8 cellular contexts compared by ENCODE assay signal in genomic region chr7:2894118-2894940, GRCh38. TPM values are rescaled to one million over a fixed set of nuclear protein-coding genes. Genes with fewer than 3 reads are reported as not detected.
DNase-seq lines count a peak whose midpoint lies in the region; ATAC-seq and TF ChIP-seq lines count a peak whose summit lies in the region.

No MANE protein-coding gene starts in this region.

- TF ChIP-seq CTCF in RWPE2 (IDR thresholded peaks at IDR 0.05; ENCODE audit: poor library complexity, severe bottlenecking) (no peak), upper lobe of right lung (IDR thresholded peaks at IDR 0.05) (no peak), sigmoid colon (IDR thresholded peaks at IDR 0.05) (no peak), esophagus squamous epithelium (IDR thresholded peaks at IDR 0.05) (no peak)

- H3K9me3 ChIP-seq in RWPE2 (ENCODE audit: severe bottlenecking), result no peaks in the 10 kb centered on the region
- H3K9me3 ChIP-seq in upper lobe of right lung, result no peaks in the 10 kb centered on the region
- peaks cover 0 to 4% (median 0%) of the 10 kb centered on the region in 4 donors for H3K9me3 ChIP-seq in sigmoid colon
- peaks cover 0 to 6% (median 0%) of the 10 kb centered on the region in 3 donors for H3K9me3 ChIP-seq in esophagus squamous epithelium

- H3K27me3 ChIP-seq in RWPE2 (ENCODE audit: insufficient read depth, poor library complexity, severe bottlenecking) (no peaks in the 10 kb centered on the region), upper lobe of right lung (peaks cover 4% of the 10 kb centered on the region), sigmoid colon (peaks cover 0 to 11% (median 0%) of the 10 kb centered on the region in 3 donors), esophagus squamous epithelium (peaks cover 0 to 53% (median 0%) of the 10 kb centered on the region in 4 donors)

- H3K36me3 ChIP-seq in RWPE2 (ENCODE audit: low read depth), result no peaks in the 10 kb centered on the region
- H3K36me3 ChIP-seq in upper lobe of right lung, result no peaks in the 10 kb centered on the region
- H3K36me3 ChIP-seq in sigmoid colon, result no peaks in the 10 kb centered on the region
- no peaks in the 10 kb centered on the region for H3K36me3 ChIP-seq in esophagus squamous epithelium

- peak; percentile 64 for ATAC-seq in GM18868 (IDR thresholded peaks at IDR 0.05; ENCODE audit: unreplicated experiment)
- ATAC-seq in HG02763 (IDR thresholded peaks at IDR 0.05; ENCODE audit: unreplicated experiment), result peak; percentile 80
- peak; percentile 44; the same call in 1 of the 3 replicates for ATAC-seq in RWPE2 (ENCODE audit: low read depth)
- ATAC-seq in upper lobe of right lung, result peak; percentile 32

- no peak for TF ChIP-seq EP300 in sigmoid colon (IDR thresholded peaks at IDR 0.05)

- 25 to 27% methylated on average over 17 of the region's 17 CpGs for WGBS in sigmoid colon, 2 donors
- WGBS in esophagus squamous epithelium, 2 donors, result 54 to 67% methylated on average over 9 to 13 of the region's 17 CpGs

- TF ChIP-seq POLR2A in sigmoid colon (IDR thresholded peaks at IDR 0.05) (no peak), esophagus squamous epithelium (IDR thresholded peaks at IDR 0.05) (no peak)

- H3K27ac ChIP-seq in RWPE2 (ENCODE audit: poor library complexity, severe bottlenecking), result no peak overlapping the region
- no peak overlapping the region for H3K27ac ChIP-seq in upper lobe of right lung
- H3K27ac ChIP-seq in sigmoid colon, result no peak overlapping the region
- peak overlapping the region in 1 of 4 donors; percentile 17 for H3K27ac ChIP-seq in esophagus squamous epithelium

- intact Hi-C loops in upper lobe of right lung (cut with DNase I) (no loop called here), sigmoid colon (cut with DNase I) (no loop called here), esophagus squamous epithelium (cut with DNase I) (no loop called here)

- H3K4me1 ChIP-seq in RWPE2 (ENCODE audit: insufficient read depth, poor library complexity, severe bottlenecking) (no peaks in the 10 kb centered on the region), upper lobe of right lung (no peaks in the 10 kb centered on the region), sigmoid colon (no peaks in the 10 kb centered on the region), esophagus squamous epithelium (no peaks in the 10 kb centered on the region)

- DNase-seq in RWPE2 (ENCODE audit: low spot score) (no peak), upper lobe of right lung (no peak), NCI-H1436 treated with DMSO at 0.1 percent for 48 hours (lab: John Stamatoyannopoulos, UW) (no peak), sigmoid colon (no peak), esophagus squamous epithelium (lab: John Stamatoyannopoulos, UW) (no peak)
- peak; percentile 28 for DNase-seq in central memory CD4-positive, alpha-beta T cell

- H3K4me3 ChIP-seq in RWPE2 (ENCODE audit: severe bottlenecking), result no peak overlapping the region
- H3K4me3 ChIP-seq in upper lobe of right lung, result no peak overlapping the region
- H3K4me3 ChIP-seq in sigmoid colon, result no peak overlapping the region
- peak overlapping the region in 1 of 4 donors; percentile 8 for H3K4me3 ChIP-seq in esophagus squamous epithelium

RNA-seq across cellular contexts. Expression of gene GNA12, which starts 50.2 kb away (rescaled TPM):
- total RNA-seq in upper lobe of right lung (47.2 TPM), sigmoid colon (10 to 100 TPM; 21.4 to 46.5 (median 24.6) TPM), esophagus squamous epithelium (10 to 100 TPM in 1 of 4 donors, 1 to 10 TPM in 3; 6.6 to 11.6 (median 7.6) TPM)
- polyA plus RNA-seq in sigmoid colon, result 10 to 100 TPM; 13.2 to 22.7 (median 18.6) TPM
